Comparison of ENCODE assay signal across 1 cellular context in genomic region chr11:3877252-3878035, GRCh38.
TF ChIP-seq lines count a peak whose summit lies in the region.

No MANE protein-coding gene starts in this region.

TF ChIP-seq in GM12878, 131 proteins besides CTCF, POLR2A, EP300 and RAD21:
- peak; percentile 48; the same call in 1 of the 2 replicates for TF ChIP-seq NR2F1 (conservative IDR thresholded peaks at IDR 0.05)
- TF ChIP-seq PKNOX1 (IDR thresholded peaks at IDR 0.05) = peak; percentile 36; the same call in 1 of the 2 replicates
- TF ChIP-seq BHLHE40 (IDR thresholded peaks at IDR 0.05; ENCODE audit: borderline replicate concordance in 1 of 2, low read depth in 2 of 2, low read length in 1 of 2) = 0 out of 4 replicates have a peak, but pooled peaks of 1 of the 2 experiments have one; percentile 14
- TF ChIP-seq POU2F2 (IDR thresholded peaks at IDR 0.05; ENCODE audit: borderline replicate concordance, low read depth, low read length) = peak; percentile 24; the same call in 1 of the 3 replicates
- no peak for TF ChIP-seq STAT1 (conservative IDR thresholded peaks at IDR 0.05)
- TF ChIP-seq IKZF2 (IDR thresholded peaks at IDR 0.05) = peak in 1 of 2 experiments; percentile 39; a peak in 1 of 4 replicates
TF ChIP-seq in GM12878: peak in this region for 5.
